ENCODE assay signal across 9 cellular contexts in the genomic region with DNA sequence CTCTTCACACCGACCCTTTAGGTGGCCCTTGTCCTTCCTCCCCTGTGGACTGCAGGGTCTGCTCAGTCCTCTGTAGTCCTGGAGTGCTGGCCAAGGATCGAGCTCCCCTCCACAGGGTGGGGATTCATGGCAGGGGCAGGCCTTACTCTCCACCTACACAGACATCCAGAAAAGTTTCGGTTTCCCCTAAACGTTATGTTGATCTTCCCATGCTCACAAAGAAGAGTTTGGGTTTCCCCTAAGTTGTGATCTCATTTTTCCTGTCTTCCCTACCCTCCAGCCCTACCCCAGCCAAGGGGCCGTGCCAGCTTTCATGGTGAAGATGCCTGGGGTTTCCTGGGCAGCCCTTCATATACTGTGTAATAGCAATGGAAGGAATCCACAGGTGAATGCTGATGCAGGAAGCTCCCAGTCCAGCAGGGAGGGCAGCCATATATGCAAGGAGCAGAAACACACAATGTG. TPM values are rescaled to one million over a fixed set of nuclear protein-coding genes. Genes with fewer than 3 reads are reported as not detected.
DNase-seq lines count a peak whose midpoint lies in the region; ATAC-seq, FAIRE-seq and TF ChIP-seq lines count a peak whose summit lies in the region.
"Had no signal": no experiment of that assay in that cellular context is flagged by ENCODE, and none has a peak within 500 bp of the region (broad histone marks: within the 10 kb centered on the region; RNA-seq: fewer than 3 reads in every experiment).

No MANE protein-coding gene starts in this region.

- H3K9me3 Mint-ChIP-seq in activated CD4-positive, alpha-beta T cell treated with anti-CD3 and anti-CD28 coated beads, Interleukin-2, amount 10 ng/mL, durations not matched to agents 24 days and 14 days, result no peaks in the 10 kb centered on the region

- H3K79me2 ChIP-seq in HepG2 (ENCODE audit: insufficient read depth, low read length), result no peaks in the 10 kb centered on the region

- peak overlapping the region; percentile 83 for H3K27ac Mint-ChIP-seq in activated CD4-positive, alpha-beta T cell treated with anti-CD3 and anti-CD28 coated beads, Interleukin-2, amount 10 ng/mL, durations not matched to agents 24 days and 14 days

- DNase-seq in activated CD4-positive, alpha-beta T cell treated with anti-CD3 and anti-CD28 coated beads, Interleukin-2, amount 10 ng/mL, durations not matched to agents 24 days and 14 days, result peak; percentile 72
- no peak for DNase-seq in activated CD4-positive, alpha-beta T cell treated with anti-CD3 and anti-CD28 coated beads for 48 hours
- DNase-seq in HepG2 (ENCODE audit: low spot score) (no peak), testis (no peak), Ammon's horn (ENCODE audit: low spot score) (no peak)

- H3K4me1 Mint-ChIP-seq in activated CD4-positive, alpha-beta T cell treated with anti-CD3 and anti-CD28 coated beads, Interleukin-2, amount 10 ng/mL, durations not matched to agents 24 days and 14 days, result peaks cover 52% of the 10 kb centered on the region

- H3K4me3 Mint-ChIP-seq in activated CD4-positive, alpha-beta T cell treated with anti-CD3 and anti-CD28 coated beads, Interleukin-2, amount 10 ng/mL, durations not matched to agents 24 days and 14 days, result peak overlapping the region; percentile 71

- TF ChIP-seq CTCF in HepG2 (CRISPR knock-in tag; IDR thresholded peaks at IDR 0.05) (no peak), testis (IDR thresholded peaks at IDR 0.05) (no peak)

- WGBS in HepG2 (ENCODE audit: low lambda C conversion rate), result 17% methylated on average over 5 of the region's 5 CpGs
- 45 to 46% methylated on average over 5 of the region's 5 CpGs for WGBS in testis, 2 donors

- no peak for TF ChIP-seq RAD21 in HepG2 (CRISPR knock-in tag; IDR thresholded peaks at IDR 0.05)

- no peak overlapping the region for H2AFZ ChIP-seq in HepG2 (ENCODE audit: low read length)

- H3K9ac ChIP-seq in HepG2 (ENCODE audit: insufficient read depth, low read depth, low read length), result no peak overlapping the region

- POLR2A ChIA-PET in HepG2 (lab: Yijun Ruan, JAX), result no interaction called here

- H3K4me2 ChIP-seq in HepG2 (ENCODE audit: low read depth, low read length), result no peak overlapping the region

- H4K20me1 ChIP-seq in HepG2 (ENCODE audit: insufficient read depth, low read length), result no peaks in the 10 kb centered on the region

- TF ChIP-seq EP300 in HepG2 (IDR thresholded peaks at IDR 0.05; ENCODE audit: low read depth in 2 of 2, low read length in 2 of 2), result no peak
- TF ChIP-seq EP300 in HepG2 (CRISPR knock-in tag; IDR thresholded peaks at IDR 0.05; ENCODE audit: borderline replicate concordance), result no peak

- H3K9me3 ChIP-seq in HepG2 (ENCODE audit: low read length) (no peaks in the 10 kb centered on the region), testis (no peaks in the 10 kb centered on the region)
- H3K9me3 ChIP-seq: right lobe of liver had no signal

- ATAC-seq in HepG2 (peak; percentile 40), GM21515 (IDR thresholded peaks at IDR 0.05; ENCODE audit: unreplicated experiment) (no peak), GM21423 (IDR thresholded peaks at IDR 0.05; ENCODE audit: unreplicated experiment) (no peak)

- no peak for FAIRE-seq in HepG2 (lab: Jason Lieb, UNC)

- H3K4me1 ChIP-seq in HepG2 (ENCODE audit: insufficient read depth, low read length) (no peaks in the 10 kb centered on the region), testis (peaks cover 42% of the 10 kb centered on the region)

- H3K4me3 ChIP-seq in HepG2 (replicated peaks in 1 of 3; ENCODE audit: insufficient read depth in 1 of 3, low read depth in 2 of 3, low read length in 3 of 3), result no peak overlapping the region
- no peak overlapping the region for H3K4me3 ChIP-seq in testis
- H3K4me3 ChIP-seq: right lobe of liver had no signal

- no TSS peak for BruUV-seq in HepG2 (replicated peaks; lab: Mats Ljungman, UMichigan)

- peaks cover 1% of the 10 kb centered on the region for H3K27me3 Mint-ChIP-seq in activated CD4-positive, alpha-beta T cell treated with anti-CD3 and anti-CD28 coated beads, Interleukin-2, amount 10 ng/mL, durations not matched to agents 24 days and 14 days

- no peaks in the 10 kb centered on the region for H3K36me3 ChIP-seq in HepG2 (replicated peaks in 1 of 2; ENCODE audit: control insufficient read depth in 1 of 2, insufficient read depth in 2 of 2, low read length in 2 of 2)
- no peaks in the 10 kb centered on the region for H3K36me3 ChIP-seq in testis (ENCODE audit: low read depth, missing control alignments)

- intact Hi-C loops in activated CD4-positive, alpha-beta T cell treated with anti-CD3 and anti-CD28 coated beads, Interleukin-2, amount 10 ng/mL, durations not matched to agents 24 days and 14 days (cut with micrococcal nuclease), result loop anchor here (1.0 to 2.0 kb wide), 2 partner anchors 11 to 25 kb away; a partner anchor contains a TSS
- intact Hi-C loops in HepG2 (cut with micrococcal nuclease; ENCODE audit: unreplicated experiment) (no loop called here), testis (cut with DNase I; ENCODE audit: low total_unique reads) (loop anchor here (10.0 kb wide), 2 partner anchors 53 to 153 kb away; a partner anchor contains a TSS)

- H3K27ac ChIP-seq in angular gyrus (ENCODE audit: low read depth, low read length) (peak overlapping the region; percentile 88), HepG2 (ENCODE audit: extremely low read length, insufficient read depth, low read length) (no peak overlapping the region), testis (peak overlapping the region; percentile 69 to 86)

- in situ Hi-C loops in HepG2 (cut with HindIII; ENCODE audit: extremely low pct_ligation_motif_present, low pct_unique_long_range_greater_than_20kb), result no loop called here

- H3K27me3 ChIP-seq in HepG2 (ENCODE audit: control insufficient read depth in 1 of 2, insufficient read depth in 2 of 2, low read length in 2 of 2), result no peaks in the 10 kb centered on the region; a peak in 1 of 5 replicates
- no peaks in the 10 kb centered on the region for H3K27me3 ChIP-seq in testis
- H3K27me3 ChIP-seq: right lobe of liver had no signal

- peaks cover 8% of the 10 kb centered on the region for H3K36me3 Mint-ChIP-seq in activated CD4-positive, alpha-beta T cell treated with anti-CD3 and anti-CD28 coated beads, Interleukin-2, amount 10 ng/mL, durations not matched to agents 24 days and 14 days (ENCODE audit: low read depth)

- TF ChIP-seq POLR2A in HepG2 (IDR thresholded peaks at IDR 0.05; ENCODE audit: insufficient read depth in 1 of 2, low read depth in 2 of 2, low read length in 2 of 2) (no peak), testis (IDR thresholded peaks at IDR 0.05) (no peak)

- CTCF ChIA-PET in HepG2 (lab: Yijun Ruan, JAX; ENCODE audit: low intra/inter-chr PET ratio, low total read pairs), result no interaction called here

RNA-seq across cellular contexts. Expression of a gene that starts 10.3 kb away (rescaled TPM):
- 10.3 and 10.6 TPM in 2 replicates for total RNA-seq in activated CD4-positive, alpha-beta T cell treated with anti-CD3 and anti-CD28 coated beads, Interleukin-2, amount 10 ng/mL, durations not matched to agents 24 days and 14 days
- total RNA-seq in HepG2 (2016; rRNA removed; fragmentation: Illumina TruSeq; extraction: Trizol), result 2.7 and 3.7 TPM in 2 replicates
- total RNA-seq in HepG2 (2016; cell fraction: cytosol; rRNA removed; fragmentation: Illumina TruSeq; extraction: Trizol; ENCODE audit: low read depth), result 1.0 and 1.5 TPM in 2 replicates
- total RNA-seq in HepG2 (2016; cell fraction: insoluble cytoplasmic fraction; rRNA removed; fragmentation: Illumina TruSeq; extraction: Trizol), result 2.2 and 4.1 TPM in 2 replicates
- 2.5 TPM in 2 replicates for total RNA-seq in HepG2 (2016; cell fraction: membrane; rRNA removed; fragmentation: Illumina TruSeq; extraction: Trizol)
- total RNA-seq in HepG2 (2016; cell fraction: nucleus; rRNA removed; fragmentation: Illumina TruSeq; extraction: Trizol), result 2.7 and 3.7 TPM in 2 replicates
- polyA plus RNA-seq in HepG2 (2011; rRNA removed), result 3.5 TPM in 2 replicates
- 2.4 and 3.4 TPM in 2 replicates for polyA plus RNA-seq in HepG2 (2011; cell fraction: cytosol; rRNA removed)
- polyA plus RNA-seq in HepG2 (2011; cell fraction: nucleus; rRNA removed), result 4.3 and 5.5 TPM in 2 replicates
- polyA plus RNA-seq in HepG2 (2012), result 1.7 and 2.1 TPM in 2 replicates
- 0.77 and 1.3 TPM in 2 replicates for polyA plus RNA-seq in HepG2 (2016; cell fraction: cytosol; fragmentation: Illumina TruSeq; extraction: Trizol; ENCODE audit: low read depth)
- polyA plus RNA-seq in HepG2 (2016; cell fraction: insoluble cytoplasmic fraction; fragmentation: Illumina TruSeq; extraction: Trizol; ENCODE audit: low read depth), result 1.5 and 1.6 TPM in 2 replicates
- 1.4 and 1.5 TPM in 2 replicates for polyA plus RNA-seq in HepG2 (2016; cell fraction: membrane; fragmentation: Illumina TruSeq; extraction: Trizol; ENCODE audit: low read depth)
- polyA plus RNA-seq in HepG2 (2016; cell fraction: nucleus; fragmentation: Illumina TruSeq; extraction: Trizol; ENCODE audit: insufficient read depth, low read depth), result 5.6 and 5.8 TPM in 2 replicates
- 4.1 and 6.9 TPM in 2 replicates for polyA minus RNA-seq in HepG2 (2011; rRNA and poly(A)+ RNA removed; ENCODE audit: low replicate concordance)
- polyA minus RNA-seq in HepG2 (2011; cell fraction: cytosol; rRNA and poly(A)+ RNA removed), result 1.6 and 1.8 TPM in 2 replicates
- polyA minus RNA-seq in HepG2 (2011; cell fraction: nucleus; rRNA and poly(A)+ RNA removed), result 1.9 and 2.9 TPM in 2 replicates
- total RNA-seq in testis, result 10 to 100 TPM; 18.2 to 20.1 TPM
- polyA plus RNA-seq in testis (ENCODE audit: insufficient read depth, low read depth, low replicate concordance), result 25.6 TPM

RNA-seq across cellular contexts. Expression of a gene that starts 12.7 kb away (rescaled TPM):
- 61.3 and 64.2 TPM in 2 replicates for total RNA-seq in activated CD4-positive, alpha-beta T cell treated with anti-CD3 and anti-CD28 coated beads, Interleukin-2, amount 10 ng/mL, durations not matched to agents 24 days and 14 days
- total RNA-seq in HepG2 (2016; rRNA removed; fragmentation: Illumina TruSeq; extraction: Trizol), result 2.9 and 3.9 TPM in 2 replicates
- 1.4 and 1.8 TPM in 2 replicates for total RNA-seq in HepG2 (2016; cell fraction: cytosol; rRNA removed; fragmentation: Illumina TruSeq; extraction: Trizol; ENCODE audit: low read depth)
- 3.0 and 4.3 TPM in 2 replicates for total RNA-seq in HepG2 (2016; cell fraction: insoluble cytoplasmic fraction; rRNA removed; fragmentation: Illumina TruSeq; extraction: Trizol)
- total RNA-seq in HepG2 (2016; cell fraction: membrane; rRNA removed; fragmentation: Illumina TruSeq; extraction: Trizol), result 2.4 and 2.6 TPM in 2 replicates
- total RNA-seq in HepG2 (2016; cell fraction: nucleus; rRNA removed; fragmentation: Illumina TruSeq; extraction: Trizol), result 5.4 and 6.2 TPM in 2 replicates
- polyA plus RNA-seq in HepG2 (2011; rRNA removed), result 2.9 and 3.9 TPM in 2 replicates
- 1.5 and 2.7 TPM in 2 replicates for polyA plus RNA-seq in HepG2 (2011; cell fraction: cytosol; rRNA removed)
- 16.7 and 19.0 TPM in 2 replicates for polyA plus RNA-seq in HepG2 (2011; cell fraction: nucleus; rRNA removed)
- polyA plus RNA-seq in HepG2 (2012), result 8.7 and 10.3 TPM in 2 replicates
- 1.5 and 1.7 TPM in 2 replicates for polyA plus RNA-seq in HepG2 (2016; cell fraction: cytosol; fragmentation: Illumina TruSeq; extraction: Trizol; ENCODE audit: low read depth)
- polyA plus RNA-seq in HepG2 (2016; cell fraction: insoluble cytoplasmic fraction; fragmentation: Illumina TruSeq; extraction: Trizol; ENCODE audit: low read depth), result 6.6 and 9.3 TPM in 2 replicates
- polyA plus RNA-seq in HepG2 (2016; cell fraction: membrane; fragmentation: Illumina TruSeq; extraction: Trizol; ENCODE audit: low read depth), result 3.4 and 4.2 TPM in 2 replicates
- 18.1 and 20.7 TPM in 2 replicates for polyA plus RNA-seq in HepG2 (2016; cell fraction: nucleus; fragmentation: Illumina TruSeq; extraction: Trizol; ENCODE audit: insufficient read depth, low read depth)
- 11.9 and 16.2 TPM in 2 replicates for polyA minus RNA-seq in HepG2 (2011; rRNA and poly(A)+ RNA removed; ENCODE audit: low replicate concordance)
- polyA minus RNA-seq in HepG2 (2011; cell fraction: cytosol; rRNA and poly(A)+ RNA removed), result 6.8 and 10.8 TPM in 2 replicates
- polyA minus RNA-seq in HepG2 (2011; cell fraction: nucleus; rRNA and poly(A)+ RNA removed), result 8.4 and 9.9 TPM in 2 replicates
- total RNA-seq in testis, result 10 to 100 TPM; 53.9 to 59.5 TPM
- polyA plus RNA-seq in testis (ENCODE audit: insufficient read depth, low read depth, low replicate concordance), result 20.9 TPM

RNA-seq across cellular contexts. Expression of a gene that starts 55.5 kb away (rescaled TPM):
- total RNA-seq in activated CD4-positive, alpha-beta T cell treated with anti-CD3 and anti-CD28 coated beads, Interleukin-2, amount 10 ng/mL, durations not matched to agents 24 days and 14 days, result 0.49 and 0.88 TPM in 2 replicates
- total RNA-seq in HepG2 (2016; rRNA removed; fragmentation: Illumina TruSeq; extraction: Trizol), result 0.51 TPM in 1 of 2 replicates, not detected in the other
- 0.10 TPM in 1 of 2 replicates, not detected in the other for total RNA-seq in HepG2 (2016; cell fraction: cytosol; rRNA removed; fragmentation: Illumina TruSeq; extraction: Trizol; ENCODE audit: low read depth)
- total RNA-seq in HepG2 (2016; cell fraction: insoluble cytoplasmic fraction; rRNA removed; fragmentation: Illumina TruSeq; extraction: Trizol), result 0.30 and 0.40 TPM in 2 replicates
- total RNA-seq in HepG2 (2016; cell fraction: membrane; rRNA removed; fragmentation: Illumina TruSeq; extraction: Trizol), result 0.46 and 0.69 TPM in 2 replicates
- 0.47 TPM in 1 of 2 replicates, not detected in the other for total RNA-seq in HepG2 (2016; cell fraction: nucleus; rRNA removed; fragmentation: Illumina TruSeq; extraction: Trizol)
- polyA plus RNA-seq in HepG2 (2011; rRNA removed), result 0.16 and 1.3 TPM in 2 replicates
- polyA plus RNA-seq in HepG2 (2011; cell fraction: cytosol; rRNA removed), result 0.58 and 0.69 TPM in 2 replicates
- 0.35 and 0.80 TPM in 2 replicates for polyA plus RNA-seq in HepG2 (2011; cell fraction: nucleus; rRNA removed)
- polyA plus RNA-seq in HepG2 (2012), result not detected in 2 replicates
- 0.31 and 0.33 TPM in 2 replicates for polyA plus RNA-seq in HepG2 (2016; cell fraction: cytosol; fragmentation: Illumina TruSeq; extraction: Trizol; ENCODE audit: low read depth)
- polyA plus RNA-seq in HepG2 (2016; cell fraction: insoluble cytoplasmic fraction; fragmentation: Illumina TruSeq; extraction: Trizol; ENCODE audit: low read depth), result 0.39 TPM in 1 of 2 replicates, not detected in the other
- polyA plus RNA-seq in HepG2 (2016; cell fraction: membrane; fragmentation: Illumina TruSeq; extraction: Trizol; ENCODE audit: low read depth), result 0.41 and 0.76 TPM in 2 replicates
- 0.92 and 1.1 TPM in 2 replicates for polyA plus RNA-seq in HepG2 (2016; cell fraction: nucleus; fragmentation: Illumina TruSeq; extraction: Trizol; ENCODE audit: insufficient read depth, low read depth)
- 0.30 and 1.4 TPM in 2 replicates for polyA minus RNA-seq in HepG2 (2011; rRNA and poly(A)+ RNA removed; ENCODE audit: low replicate concordance)
- 0.26 TPM in 1 of 2 replicates, not detected in the other for polyA minus RNA-seq in HepG2 (2011; cell fraction: cytosol; rRNA and poly(A)+ RNA removed)
- 0.39 TPM in 1 of 2 replicates, not detected in the other for polyA minus RNA-seq in HepG2 (2011; cell fraction: nucleus; rRNA and poly(A)+ RNA removed)
- 10 to 100 TPM; 13.9 to 14.9 TPM for total RNA-seq in testis
- polyA plus RNA-seq in testis (ENCODE audit: insufficient read depth, low read depth, low replicate concordance), result 56.8 TPM
